ENCODE assay signal across 1 cellular context in the genomic region with DNA sequence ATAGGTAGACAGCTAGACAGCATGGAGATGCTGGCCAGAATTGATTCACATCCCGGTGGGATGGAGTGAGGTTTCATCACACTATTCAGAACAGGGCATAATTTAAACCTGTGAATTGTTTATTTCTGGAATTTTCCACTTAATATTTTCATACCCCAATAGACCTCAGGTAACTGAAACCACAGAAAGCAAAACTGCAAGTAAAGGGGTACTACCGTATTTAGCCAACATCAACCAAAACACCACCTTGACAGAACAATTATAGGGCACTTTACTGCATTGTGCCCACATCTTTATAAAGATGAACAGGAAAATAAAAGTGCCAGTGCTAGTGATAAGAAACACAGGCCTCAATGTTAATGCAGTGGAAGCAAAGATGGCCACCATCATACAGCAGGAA.
TF ChIP-seq lines count a peak whose summit lies in the region.

No MANE protein-coding gene starts in this region.

TF ChIP-seq in IMR-90, 13 proteins besides CTCF, POLR2A, EP300 and RAD21:
- TF ChIP-seq FOS (IDR thresholded peaks at IDR 0.05; ENCODE audit: low read depth, low read length) (no peak), NFE2L2 (IDR thresholded peaks at IDR 0.05; ENCODE audit: low read depth, low read length) (no peak), ELK1 (IDR thresholded peaks at IDR 0.05; ENCODE audit: borderline replicate concordance, low read depth, low read length) (no peak), MAFK (IDR thresholded peaks at IDR 0.05; ENCODE audit: low read depth, low read length) (no peak), RCOR1 (IDR thresholded peaks at IDR 0.05; ENCODE audit: insufficient replicate concordance, low read length) (no peak), SMC3 (IDR thresholded peaks at IDR 0.05; ENCODE audit: low read depth, low read length) (no peak), MXI1 (IDR thresholded peaks at IDR 0.05; ENCODE audit: borderline replicate concordance, low read depth, low read length) (no peak), RFX5 (IDR thresholded peaks at IDR 0.05; ENCODE audit: low read depth, low read length) (no peak), CHD1 (IDR thresholded peaks at IDR 0.05; ENCODE audit: low read depth, low read length) (no peak), USF2 (IDR thresholded peaks at IDR 0.05; ENCODE audit: low read depth, low read length) (no peak), CEBPB (IDR thresholded peaks at IDR 0.05; ENCODE audit: low read depth, low read length) (no peak), MAZ (IDR thresholded peaks at IDR 0.05; ENCODE audit: borderline replicate concordance, low read depth, low read length) (no peak), BHLHE40 (IDR thresholded peaks at IDR 0.05; ENCODE audit: low read depth, low read length) (no peak)
